ENCODE assay signal across 8 cellular contexts in genomic region chr1:228456252-228457016, GRCh38. TPM values are rescaled to one million over a fixed set of nuclear protein-coding genes. Genes with fewer than 3 reads are reported as not detected.
DNase-seq lines count a peak whose midpoint lies in the region; ATAC-seq and TF ChIP-seq lines count a peak whose summit lies in the region.

No MANE protein-coding gene starts in this region.

- intact Hi-C loops in breast epithelium (cut with DNase I; ENCODE audit: low total_unique reads), result no loop called here

- no peaks in the 10 kb centered on the region for H3K4me1 ChIP-seq in breast epithelium
- H3K4me1 ChIP-seq in mucosa of rectum (ENCODE audit: control insufficient read depth in 2 of 2, insufficient read depth in 2 of 2, low read length in 2 of 2), result peaks cover 9 to 17% of the 10 kb centered on the region in 2 donors

- peaks cover 1% of the 10 kb centered on the region for H3K36me3 Mint-ChIP-seq in IgD-negative memory B cell

- H3K9me3 ChIP-seq in breast epithelium (no peaks in the 10 kb centered on the region), mucosa of rectum (ENCODE audit: control insufficient read depth in 2 of 2, low read length in 2 of 2) (no peaks in the 10 kb centered on the region)

- TF ChIP-seq CTCF in AG09309 (IDR thresholded peaks at IDR 0.05; ENCODE audit: control insufficient read depth, insufficient read depth, low read depth, low read length, missing control alignments), result no peak
- no peak for TF ChIP-seq CTCF in breast epithelium (IDR thresholded peaks at IDR 0.05)

- H3K27ac Mint-ChIP-seq in IgD-negative memory B cell, result peak overlapping the region in 2 of 3 donors; percentile 97 to 99

- DNase-seq in AG09309 (ENCODE audit: low read depth), result no peak
- no peak for DNase-seq in breast epithelium (ENCODE audit: low spot score in 2 of 2)
- no peak for DNase-seq in NCI-H2196 treated with DMSO at 0.1 percent for 48 hours (lab: John Stamatoyannopoulos, UW; ENCODE audit: unreplicated experiment)
- no peak for DNase-seq in anterior cingulate cortex (lab: John Stamatoyannopoulos, UW)
- no peak for DNase-seq in stimulated activated CD4-positive, alpha-beta T cell treated with anti-CD3 and anti-CD28 coated beads, Interleukin-12 subunit alpha, Interleukin-12 subunit beta, amount 100 ng/mL, for 4 hours

- H3K9ac ChIP-seq in mucosa of rectum (ENCODE audit: low read depth in 1 of 2, low read length in 2 of 2), result peak overlapping the region; percentile 69 to 76

- H3K36me3 ChIP-seq in breast epithelium (no peaks in the 10 kb centered on the region), mucosa of rectum (ENCODE audit: control insufficient read depth in 2 of 2, insufficient read depth in 2 of 2, low read length in 2 of 2) (no peaks in the 10 kb centered on the region)

- peak overlapping the region; percentile 70 for H3K4me3 ChIP-seq in AG09309 (ENCODE audit: control insufficient read depth, low read depth, low read length)
- peak overlapping the region; percentile 44 to 75 (median 73) for H3K4me3 ChIP-seq in breast epithelium
- H3K4me3 ChIP-seq in mucosa of rectum (ENCODE audit: low read length in 2 of 2), result peak overlapping the region; percentile 77 to 82

- no peaks in the 10 kb centered on the region for H3K27me3 Mint-ChIP-seq in IgD-negative memory B cell

- peak overlapping the region; percentile 91 to 96 (median 94) for H3K4me3 Mint-ChIP-seq in IgD-negative memory B cell

- no peak for ATAC-seq in HG02981 (IDR thresholded peaks at IDR 0.05; ENCODE audit: unreplicated experiment)

- H3K9me3 Mint-ChIP-seq in IgD-negative memory B cell, result no peaks in the 10 kb centered on the region

- H3K27me3 ChIP-seq in breast epithelium, result peaks cover 0 to under 1% of the 10 kb centered on the region in 2 donors
- peaks cover 0 to 1% of the 10 kb centered on the region in 2 donors for H3K27me3 ChIP-seq in mucosa of rectum (ENCODE audit: control insufficient read depth in 2 of 2, insufficient read depth in 2 of 2, low read length in 2 of 2)

- H3K4me1 Mint-ChIP-seq in IgD-negative memory B cell, result peaks cover 15 to 21% (median 20%) of the 10 kb centered on the region in 3 donors

- no peak for TF ChIP-seq POLR2A in breast epithelium (IDR thresholded peaks at IDR 0.05)

- H3K27ac ChIP-seq in breast epithelium (peak overlapping the region in 1 of 2 donors; percentile 91), mucosa of rectum (ENCODE audit: low read depth in 2 of 2, low read length in 2 of 2) (peak overlapping the region in 1 of 2 donors; percentile 93)

RNA-seq across cellular contexts. Expression of gene RNF187, which starts 30.7 kb away (rescaled TPM):
- 13.0 TPM for polyA plus RNA-seq in IgD-negative memory B cell
- total RNA-seq in breast epithelium, result 10 to 100 TPM; 26.9 to 33.7 (median 33.1) TPM

RNA-seq across cellular contexts. Expression of gene TRIM17, which starts 39.8 kb away (rescaled TPM):
- polyA plus RNA-seq in IgD-negative memory B cell, result not detected
- total RNA-seq in breast epithelium, result 1 to 10 TPM in 2 of 3 donors, not detected in 1; 7.3 to 9.5 TPM

RNA-seq across cellular contexts. Expression of gene TRIM11, which starts 49.8 kb away (rescaled TPM):
- 20.5 TPM for polyA plus RNA-seq in IgD-negative memory B cell
- total RNA-seq in breast epithelium, result 10 to 100 TPM; 17.0 to 17.7 (median 17.3) TPM
